14 cellular contexts compared by ENCODE assay signal in genomic region chr13:34044660-34045080, GRCh38.
A peak's percentile ranks its signal among the peaks of the same experiment; 100 is the strongest.
DNase-seq lines count a peak whose midpoint lies in the region; ATAC-seq, FAIRE-seq and TF ChIP-seq lines count a peak whose summit lies in the region.
"Had no signal": no experiment of that assay in that cellular context is flagged by ENCODE, and none has a peak within 500 bp of the region (broad histone marks: within the 10 kb centered on the region; RNA-seq: fewer than 3 reads in every experiment).

No MANE protein-coding gene starts in this region.

- peak; percentile 46 for ATAC-seq in stimulated activated naive CD8-positive, alpha-beta T cell treated with anti-CD3 and anti-CD28 coated beads, Interleukin-15, Interleukin-2, amounts not matched to agents 100 U/mL and 50 U/mL, for 24 hours
- no peak for ATAC-seq in stimulated activated naive CD8-positive, alpha-beta T cell treated with anti-CD3 and anti-CD28 coated beads, Interleukin-15, amount 100 ng/mL, for 72 hours
- ATAC-seq in HG03571 (IDR thresholded peaks at IDR 0.05; ENCODE audit: unreplicated experiment) (no peak), GM21526 (IDR thresholded peaks at IDR 0.05; ENCODE audit: low FRiP score, unreplicated experiment) (no peak)

- no peak overlapping the region for H4K91ac ChIP-seq in neuronal stem cell (ENCODE audit: low read depth, low read length, poor library complexity)

- no peak overlapping the region for H3K14ac ChIP-seq in neuronal stem cell (ENCODE audit: low read length)

- H3K23ac ChIP-seq in neuronal stem cell (ENCODE audit: low read depth, low read length, poor library complexity): no peak overlapping the region

- no peak overlapping the region for H2BK5ac ChIP-seq in neuronal stem cell (ENCODE audit: low read length)

- H2BK120ac ChIP-seq in neuronal stem cell (ENCODE audit: low read depth, low read length): no peak overlapping the region

- no peaks in the 10 kb centered on the region for H3K79me1 ChIP-seq in neuronal stem cell (ENCODE audit: low read depth, low read length)

- no peak overlapping the region for H3K4me3 Mint-ChIP-seq in stimulated activated naive CD8-positive, alpha-beta T cell treated with anti-CD3 and anti-CD28 coated beads, Interleukin-15, amount 100 ng/mL, for 72 hours
- H3K4me3 Mint-ChIP-seq: B cell; central memory CD8-positive, alpha-beta T cell; mesothelial cell of epicardium had no signal

- peaks cover 5% of the 10 kb centered on the region for H3F3A ChIP-seq in SK-N-SH (replicated peaks; ENCODE audit: insufficient read depth)

- H3K4me3 ChIP-seq in SK-N-SH (ENCODE audit: low read depth in 2 of 2, low read length in 1 of 2): no peak overlapping the region
- H3K4me3 ChIP-seq in fibroblast of mammary gland (ENCODE audit: control insufficient read depth, low read depth, low read length): no peak overlapping the region
- no peak overlapping the region for H3K4me3 ChIP-seq in neuronal stem cell (ENCODE audit: low read length in 2 of 2)
- H3K4me3 ChIP-seq: sigmoid colon had no signal

- no peak for FAIRE-seq in urothelium cell line (lab: Jason Lieb, UNC)

- H3K36me3 ChIP-seq in SK-N-SH (replicated peaks in 1 of 2; ENCODE audit: control insufficient read depth in 1 of 2, insufficient read depth in 2 of 2, low read length in 1 of 2) (no peaks in the 10 kb centered on the region), neuronal stem cell (replicated peaks in 1 of 2; ENCODE audit: control insufficient read depth in 2 of 2, insufficient read depth in 2 of 2, low read length in 2 of 2) (no peaks in the 10 kb centered on the region)
- H3K36me3 ChIP-seq: sigmoid colon had no signal

- H4K20me1 ChIP-seq in SK-N-SH (ENCODE audit: insufficient read depth): no peaks in the 10 kb centered on the region

- no peak overlapping the region for H2AK5ac ChIP-seq in neuronal stem cell (ENCODE audit: low read depth, low read length)

- H2BK12ac ChIP-seq in neuronal stem cell (ENCODE audit: low read length): no peak overlapping the region

- no peaks in the 10 kb centered on the region for H3K9me2 ChIP-seq in SK-N-SH

- POLR2A ChIA-PET in SK-N-SH (lab: Yijun Ruan, JAX): no interaction called here

- H3K27ac ChIP-seq in SK-N-SH (ENCODE audit: low read depth in 2 of 2, low read length in 1 of 2) (peak overlapping the region in 1 of 2 experiments; percentile 49; a peak in 2 of 4 replicates), neuronal stem cell (replicated peaks; ENCODE audit: low read length) (no peak overlapping the region)
- H3K27ac ChIP-seq: sigmoid colon had no signal

- peak overlapping the region; percentile 48 for H2AFZ ChIP-seq in SK-N-SH (ENCODE audit: low read depth)
- H2AFZ ChIP-seq in neuronal stem cell (ENCODE audit: low read length): no peak overlapping the region

- no peaks in the 10 kb centered on the region for H3K9me3 ChIP-seq in SK-N-SH
- no peaks in the 10 kb centered on the region for H3K9me3 ChIP-seq in neuronal stem cell (replicated peaks in 1 of 2; ENCODE audit: control insufficient read depth in 2 of 2, insufficient read depth in 1 of 2, low read depth in 1 of 2, low read length in 2 of 2)
- H3K9me3 ChIP-seq: sigmoid colon had no signal

- no peak for TF ChIP-seq RAD21 in SK-N-SH (IDR thresholded peaks at IDR 0.05; ENCODE audit: low read length)

- H3K79me2 ChIP-seq in SK-N-SH (ENCODE audit: insufficient read depth): no peaks in the 10 kb centered on the region

- H3K27me3 ChIP-seq in SK-N-SH (ENCODE audit: insufficient read depth) (no peaks in the 10 kb centered on the region), neuronal stem cell (ENCODE audit: control insufficient read depth in 3 of 3, insufficient read depth in 3 of 3, low read depth in 1 of 3, low read length in 3 of 3) (no peaks in the 10 kb centered on the region)
- H3K27me3 ChIP-seq: sigmoid colon had no signal

- no peak for TF ChIP-seq EP300 in SK-N-SH (IDR thresholded peaks at IDR 0.05; ENCODE audit: borderline replicate concordance in 1 of 2, low read depth in 1 of 2, low read length in 1 of 2)

- H3K4me2 ChIP-seq in SK-N-SH (no peak overlapping the region), neuronal stem cell (ENCODE audit: insufficient read depth, low read length, poor library complexity, severe bottlenecking) (no peak overlapping the region)

- H3K4me1 ChIP-seq in SK-N-SH (ENCODE audit: control insufficient read depth in 1 of 2, insufficient read depth in 2 of 2, low read depth in 1 of 2, low read length in 1 of 2) (no peaks in the 10 kb centered on the region; a peak in 1 of 4 replicates), neuronal stem cell (ENCODE audit: control insufficient read depth in 2 of 2, insufficient read depth in 1 of 2, low read depth in 1 of 2, low read length in 2 of 2) (no peaks in the 10 kb centered on the region)

- H3K4me1 Mint-ChIP-seq in stimulated activated naive CD8-positive, alpha-beta T cell treated with anti-CD3 and anti-CD28 coated beads, Interleukin-15, amount 100 ng/mL, for 72 hours: no peaks in the 10 kb centered on the region
- H3K4me1 Mint-ChIP-seq: B cell; central memory CD8-positive, alpha-beta T cell had no signal

- no peak overlapping the region for H3K4ac ChIP-seq in neuronal stem cell (ENCODE audit: low read length)

- CTCF ChIA-PET in SK-N-SH (lab: Yijun Ruan, JAX): no interaction called here

- H3K9me3 Mint-ChIP-seq in stimulated activated naive CD8-positive, alpha-beta T cell treated with anti-CD3 and anti-CD28 coated beads, Interleukin-15, amount 100 ng/mL, for 72 hours: peaks cover 0 to 3% of the 10 kb centered on the region in 2 donors

- no peak overlapping the region for H3K18ac ChIP-seq in neuronal stem cell (ENCODE audit: low read length)

- TF ChIP-seq CTCF in SK-N-SH (IDR thresholded peaks at IDR 0.05) (no peak), fibroblast of mammary gland (conservative IDR thresholded peaks at IDR 0.05; ENCODE audit: control insufficient read depth, insufficient read depth, low read depth, low read length) (no peak)

- H3K9ac ChIP-seq in SK-N-SH: no peak overlapping the region
- no peak overlapping the region for H3K9ac ChIP-seq in neuronal stem cell (ENCODE audit: low read depth, low read length, poor library complexity)

- no peak overlapping the region for H3K27ac Mint-ChIP-seq in stimulated activated naive CD8-positive, alpha-beta T cell treated with anti-CD3 and anti-CD28 coated beads, Interleukin-15, amount 100 ng/mL, for 72 hours
- H3K27ac Mint-ChIP-seq: B cell, mesothelial cell of epicardium had no signal

- H2BK15ac ChIP-seq in neuronal stem cell (ENCODE audit: low read length): no peak overlapping the region

- no peak overlapping the region for H4K8ac ChIP-seq in neuronal stem cell (ENCODE audit: low read depth, low read length)

- H3K27me3 Mint-ChIP-seq in stimulated activated naive CD8-positive, alpha-beta T cell treated with anti-CD3 and anti-CD28 coated beads, Interleukin-15, amount 100 ng/mL, for 72 hours: no peaks in the 10 kb centered on the region
- H3K27me3 Mint-ChIP-seq: B cell; central memory CD8-positive, alpha-beta T cell had no signal

- DNase-seq in stimulated activated naive CD8-positive, alpha-beta T cell treated with anti-CD3 and anti-CD28 coated beads, Interleukin-15, Interleukin-2, amounts not matched to agents 100 U/mL and 50 U/mL, for 24 hours: no peak
- DNase-seq in stimulated activated naive CD8-positive, alpha-beta T cell treated with anti-CD3 and anti-CD28 coated beads, Interleukin-15, amount 100 ng/mL, for 72 hours: no peak
- no peak for DNase-seq in SK-N-SH
- peak; percentile 84 for DNase-seq in fibroblast of mammary gland (ENCODE audit: low read depth)
- DNase-seq in urothelium cell line (ENCODE audit: low spot score): peak; percentile 49
- DNase-seq in neuronal stem cell (ENCODE audit: low spot score): no peak
- DNase-seq: activated T-cell treated with anti-CD3 and anti-CD28 coated beads for 4 hours, glutamatergic neuron, sigmoid colon had no signal

TF ChIP-seq in SK-N-SH, 30 proteins besides CTCF, POLR2A, EP300 and RAD21 (continues in another document):
- no peak for TF ChIP-seq NRF1 (IDR thresholded peaks at IDR 0.05; ENCODE audit: low read depth, low read length)
- no peak for TF ChIP-seq RFX5 (IDR thresholded peaks at IDR 0.05; ENCODE audit: low read length)
- no peak for TF ChIP-seq IRF3 (IDR thresholded peaks at IDR 0.05; ENCODE audit: low read depth, low read length)
- TF ChIP-seq FOXM1 (IDR thresholded peaks at IDR 0.05; ENCODE audit: low read depth): no peak
- no peak for TF ChIP-seq REST (IDR thresholded peaks at IDR 0.05; ENCODE audit: low read depth, low read length)
- no peak for TF ChIP-seq ELF1 (IDR thresholded peaks at IDR 0.05)

Comparison
In these comparisons a context has a peak if more than half of its experiments do, and no peak if none do; other contexts are left out.
1. DNase-seq: peak in fibroblast of mammary gland (single experiment) and urothelium cell line (single experiment); none in stimulated activated naive CD8-positive, alpha-beta T cell treated with anti-CD3 and anti-CD28 coated beads, Interleukin-15, Interleukin-2, amounts not matched to agents 100 U/mL and 50 U/mL, for 24 hours (single experiment), stimulated activated naive CD8-positive, alpha-beta T cell treated with anti-CD3 and anti-CD28 coated beads, Interleukin-15, amount 100 ng/mL, for 72 hours (0 of 2), SK-N-SH (single experiment) and neuronal stem cell (single experiment).